In genomic region chr10:131094406-131095108, GRCh38 we compare ENCODE assay signal across 10 cellular contexts.
DNase-seq lines count a peak whose midpoint lies in the region; ATAC-seq and TF ChIP-seq lines count a peak whose summit lies in the region.
"Had no signal": no experiment of that assay in that cellular context is flagged by ENCODE, and none has a peak within 500 bp of the region (broad histone marks: within the 10 kb centered on the region; RNA-seq: fewer than 3 reads in every experiment).

No MANE protein-coding gene starts in this region.

- BruUV-seq in Panc1 (replicated peaks; lab: Mats Ljungman, UMichigan) = no TSS peak

- H3K9ac ChIP-seq in iPS-20b (ENCODE audit: low read depth, low read length) (no peak overlapping the region), smooth muscle cell (ENCODE audit: low read depth) (peak overlapping the region; percentile 44)

- H3F3A ChIP-seq in smooth muscle cell (ENCODE audit: low read depth) = no peaks in the 10 kb centered on the region

- peak overlapping the region; percentile 26 for H2AFZ ChIP-seq in smooth muscle cell (ENCODE audit: low read depth)

- H3K27me3 ChIP-seq in Panc1 (ENCODE audit: control insufficient read depth, insufficient read depth, low read length) (no peaks in the 10 kb centered on the region; the same call in 1 of the 2 replicates), iPS-20b (ENCODE audit: insufficient read depth, low read length) (no peaks in the 10 kb centered on the region), smooth muscle cell (ENCODE audit: low read depth) (no peaks in the 10 kb centered on the region)

- no peaks in the 10 kb centered on the region for H3K36me3 ChIP-seq in Panc1 (ENCODE audit: control insufficient read depth, insufficient read depth, low read length)
- no peaks in the 10 kb centered on the region for H3K36me3 ChIP-seq in iPS-20b (ENCODE audit: insufficient read depth, low read depth, low read length)
- H3K36me3 ChIP-seq in smooth muscle cell (ENCODE audit: low read depth) = no peaks in the 10 kb centered on the region

- H3K4me1 ChIP-seq in Panc1 (ENCODE audit: control insufficient read depth, insufficient read depth, low read length) (no peaks in the 10 kb centered on the region), iPS-20b (ENCODE audit: insufficient read depth, low read length) (peaks cover 9% of the 10 kb centered on the region; the same call in 1 of the 2 replicates), smooth muscle cell (ENCODE audit: low read depth) (no peaks in the 10 kb centered on the region)

- CTCF ChIA-PET in Panc1 (lab: Charles Lee) = interaction anchor here (0.7 kb wide), 1 partner anchor 174 kb away, joined by 3 read pairs; no protein-coding TSS in a partner anchor

- no peak for TF ChIP-seq CTCF in Panc1 (IDR thresholded peaks at IDR 0.05)
- no peak for TF ChIP-seq CTCF in smooth muscle cell (IDR thresholded peaks at IDR 0.05; ENCODE audit: borderline replicate concordance, insufficient read depth, poor library complexity, severe bottlenecking)

- ATAC-seq in Panc1 = peak; percentile 59
- no peak for ATAC-seq in GM21723 (IDR thresholded peaks at IDR 0.05; ENCODE audit: unreplicated experiment)

- no peak overlapping the region for H3K4me3 ChIP-seq in Panc1 (ENCODE audit: low read depth in 2 of 2, low read length in 2 of 2)
- no peak overlapping the region for H3K4me3 ChIP-seq in iPS-20b (ENCODE audit: low read length)
- no peak overlapping the region for H3K4me3 ChIP-seq in smooth muscle cell

- DNase-seq in DMS 273 (lab: John Stamatoyannopoulos, UW; ENCODE audit: unreplicated experiment) = peak; percentile 9
- no peak for DNase-seq in DMS 273 treated with DMSO at 0.1 percent for 48 hours (lab: John Stamatoyannopoulos, UW)
- DNase-seq in Panc1 (ENCODE audit: low read depth, low spot score) = no peak
- DNase-seq in smooth muscle cell (lab: John Stamatoyannopoulos, UW; ENCODE audit: unreplicated experiment) = no peak
- no peak for DNase-seq in HCEC 1CT
- no peak for DNase-seq in NCI-H1930 (lab: John Stamatoyannopoulos, UW)
- DNase-seq: NCI-H187 had no signal

- no peak overlapping the region for H3K27ac ChIP-seq in Panc1 (ENCODE audit: low read length)
- peak overlapping the region; percentile 77 for H3K27ac ChIP-seq in iPS-20b (ENCODE audit: low read length)
- H3K27ac ChIP-seq in smooth muscle cell (ENCODE audit: low read depth) = peak overlapping the region; percentile 70
- H3K27ac ChIP-seq: 22Rv1 had no signal

- POLR2A ChIA-PET in Panc1 (lab: Charles Lee) = no interaction called here

- WGBS in smooth muscle cell (ENCODE audit: low lambda C conversion rate) = 59% methylated on average over 15 of the region's 16 CpGs

- H3K9me3 ChIP-seq in Panc1 (ENCODE audit: control insufficient read depth, insufficient read depth, low read depth, low read length) (no peaks in the 10 kb centered on the region), iPS-20b (ENCODE audit: insufficient read depth, low read depth, low read length) (no peaks in the 10 kb centered on the region), smooth muscle cell (replicated peaks; ENCODE audit: low read depth) (no peaks in the 10 kb centered on the region)

- no peaks in the 10 kb centered on the region for H4K20me1 ChIP-seq in smooth muscle cell (ENCODE audit: low read depth)

- in situ Hi-C loops in Panc1 (cut with HindIII; ENCODE audit: low pct_unique_long_range_greater_than_20kb, low sequenced_read_pairs) = no loop called here

- H3K79me2 ChIP-seq in smooth muscle cell (ENCODE audit: low read depth) = no peaks in the 10 kb centered on the region

- intact Hi-C loops in Panc1 (cut with micrococcal nuclease; ENCODE audit: unreplicated experiment) = no loop called here

- H3K4me2 ChIP-seq in smooth muscle cell = peak overlapping the region; percentile 4
